ENCODE assay signal across 23 cellular contexts in genomic region chr16:49900875-49901274, GRCh38. TPM values are rescaled to one million over a fixed set of nuclear protein-coding genes. Genes with fewer than 3 reads are reported as not detected.
A peak's percentile ranks its signal among the peaks of the same experiment; 100 is the strongest.
DNase-seq lines count a peak whose midpoint lies in the region; ATAC-seq and TF ChIP-seq lines count a peak whose summit lies in the region.
"Had no signal": no experiment of that assay in that cellular context is flagged by ENCODE, and none has a peak within 500 bp of the region (broad histone marks: within the 10 kb centered on the region; RNA-seq: fewer than 3 reads in every experiment).

No MANE protein-coding gene starts in this region.

- ATAC-seq in HG03025 (IDR thresholded peaks at IDR 0.05; ENCODE audit: low FRiP score, unreplicated experiment): no peak
- ATAC-seq in GM19452 (IDR thresholded peaks at IDR 0.05; ENCODE audit: unreplicated experiment): no peak
- ATAC-seq: A549; CD8-positive, alpha-beta T cell; GM12878 had no signal

- no peak overlapping the region for H3K4me3 ChIP-seq in Caco-2 (ENCODE audit: low read depth, low read length)
- no peak overlapping the region for H3K4me3 ChIP-seq in colonic mucosa
- H3K4me3 ChIP-seq in mucosa of rectum (ENCODE audit: low read length in 2 of 2): peak overlapping the region in 1 of 2 donors; percentile 1
- H3K4me3 ChIP-seq in suprapubic skin: no peak overlapping the region
- H3K4me3 ChIP-seq: A549; BLaER1 treated with 17β-estradiol and CSF1 and Interleukin-3, amounts not matched to agents 10 nM and 100 nM; GM12878 had no signal

- POLR2A ChIA-PET in Caco-2 (lab: Charles Lee): interaction anchor here (0.6 to 0.7 kb wide), 3 partner anchors 38 to 138 kb away, joined by 3 to 4 read pairs (median 3); no protein-coding TSS in a partner anchor

- no peak for DNase-seq in Caco-2
- no peak for DNase-seq in colonic mucosa
- no peak for DNase-seq in suprapubic skin (ENCODE audit: low spot score in 2 of 2)
- DNase-seq: AML-193; CD4-positive, alpha-beta T cell; CD8-positive, alpha-beta T cell; DMS 273 treated with DMSO at 0.1 percent for 48 hours; DMS153; DMS53; DMS79; DND-41; EL; GDM1 had no signal

- H3K9ac ChIP-seq in colonic mucosa (ENCODE audit: low read depth in 2 of 2, low read length in 2 of 2): peak overlapping the region in 1 of 2 donors; percentile 49
- H3K9ac ChIP-seq in mucosa of rectum (ENCODE audit: low read depth in 1 of 2, low read length in 2 of 2): no peak overlapping the region
- H3K9ac ChIP-seq: BLaER1 treated with 17β-estradiol and CSF1 and Interleukin-3, amounts not matched to agents 10 nM and 100 nM had no signal

- H3K9me3 Mint-ChIP-seq in Caco-2 (ENCODE audit: unreplicated experiment): no peaks in the 10 kb centered on the region
- H3K9me3 Mint-ChIP-seq: CD4-positive, alpha-beta T cell; CD8-positive, alpha-beta T cell had no signal

- no TSS peak for BruUV-seq in Caco-2 (replicated peaks; lab: Mats Ljungman, UMichigan)

- CTCF ChIA-PET in Caco-2 (lab: Charles Lee): interaction anchor here (1.0 to 1.8 kb wide), 3 partner anchors 15 to 43 kb away, joined by 6 to 15 read pairs (median 6); no protein-coding TSS in a partner anchor

- no peak for TF ChIP-seq EP300 in suprapubic skin (IDR thresholded peaks at IDR 0.05)

- 87% methylated on average over 7 of the region's 7 CpGs for WGBS in suprapubic skin

- peaks cover 28% of the 10 kb centered on the region for H3K4me1 Mint-ChIP-seq in Caco-2 (ENCODE audit: low read depth, unreplicated experiment)
- H3K4me1 Mint-ChIP-seq: B cell had no signal

- no peaks in the 10 kb centered on the region for H3K27me3 ChIP-seq in Caco-2 (replicated peaks; ENCODE audit: control insufficient read depth, insufficient read depth, low read length)
- H3K27me3 ChIP-seq in colonic mucosa: no peaks in the 10 kb centered on the region
- no peaks in the 10 kb centered on the region for H3K27me3 ChIP-seq in mucosa of rectum (ENCODE audit: control insufficient read depth in 2 of 2, insufficient read depth in 2 of 2, low read length in 2 of 2)
- no peaks in the 10 kb centered on the region for H3K27me3 ChIP-seq in suprapubic skin
- H3K27me3 ChIP-seq: BLaER1 treated with 17β-estradiol and CSF1 and Interleukin-3, amounts not matched to agents 10 nM and 100 nM had no signal

- H3K4me3 Mint-ChIP-seq in Caco-2 (ENCODE audit: unreplicated experiment): peak overlapping the region; percentile 12
- H3K4me3 Mint-ChIP-seq: B cell; CD4-positive, alpha-beta T cell; CD8-positive, alpha-beta T cell had no signal

- H3K9me3 ChIP-seq in Caco-2 (no peaks in the 10 kb centered on the region), colonic mucosa (no peaks in the 10 kb centered on the region), mucosa of rectum (ENCODE audit: control insufficient read depth in 2 of 2, low read length in 2 of 2) (no peaks in the 10 kb centered on the region), suprapubic skin (no peaks in the 10 kb centered on the region)
- H3K9me3 ChIP-seq: A549; BLaER1 treated with 17β-estradiol and CSF1 and Interleukin-3, amounts not matched to agents 10 nM and 100 nM had no signal

- H3K27me3 Mint-ChIP-seq in Caco-2 (ENCODE audit: insufficient read depth, unreplicated experiment): no peaks in the 10 kb centered on the region

- no peak for TF ChIP-seq CTCF in Caco-2 (IDR thresholded peaks at IDR 0.05; ENCODE audit: insufficient read depth in 1 of 2, low read depth in 1 of 2, low read length in 1 of 2, severe bottlenecking in 1 of 2, unreplicated experiment in 1 of 2)
- no peak for TF ChIP-seq CTCF in colonic mucosa (IDR thresholded peaks at IDR 0.05)
- no peak for TF ChIP-seq CTCF in suprapubic skin (IDR thresholded peaks at IDR 0.05)

- H3K4me1 ChIP-seq in Caco-2 (peaks cover 24% of the 10 kb centered on the region), colonic mucosa (peaks cover 7% of the 10 kb centered on the region), mucosa of rectum (ENCODE audit: control insufficient read depth in 2 of 2, insufficient read depth in 2 of 2, low read length in 2 of 2) (peaks cover 18 to 23% of the 10 kb centered on the region in 2 donors), suprapubic skin (no peaks in the 10 kb centered on the region)
- H3K4me1 ChIP-seq: A549 had no signal

- no peaks in the 10 kb centered on the region for H3K36me3 ChIP-seq in Caco-2 (ENCODE audit: control insufficient read depth, insufficient read depth, low read length)
- no peaks in the 10 kb centered on the region for H3K36me3 ChIP-seq in colonic mucosa
- H3K36me3 ChIP-seq in mucosa of rectum (ENCODE audit: control insufficient read depth in 2 of 2, insufficient read depth in 2 of 2, low read length in 2 of 2): no peaks in the 10 kb centered on the region
- H3K36me3 ChIP-seq in suprapubic skin: no peaks in the 10 kb centered on the region
- H3K36me3 ChIP-seq: BLaER1 treated with 17β-estradiol and CSF1 and Interleukin-3, amounts not matched to agents 10 nM and 100 nM had no signal

- no peaks in the 10 kb centered on the region for H3K36me3 Mint-ChIP-seq in Caco-2 (ENCODE audit: insufficient read depth, unreplicated experiment)
- H3K36me3 Mint-ChIP-seq: CD8-positive, alpha-beta T cell had no signal

- TF ChIP-seq POLR2A in suprapubic skin (IDR thresholded peaks at IDR 0.05): no peak

- H3K27ac Mint-ChIP-seq in Caco-2 (ENCODE audit: unreplicated experiment): peak overlapping the region; percentile 48
- H3K27ac Mint-ChIP-seq: B cell; CD4-positive, alpha-beta T cell; CD8-positive, alpha-beta T cell had no signal

- H3K27ac ChIP-seq in colonic mucosa (peak overlapping the region; percentile 64), mucosa of rectum (ENCODE audit: low read depth in 2 of 2, low read length in 2 of 2) (peak overlapping the region; percentile 56 to 62), suprapubic skin (no peak overlapping the region)
- H3K27ac ChIP-seq: 22Rv1; A549; BLaER1 treated with 17β-estradiol and CSF1 and Interleukin-3, amounts not matched to agents 10 nM and 100 nM; C4-2B had no signal

- intact Hi-C loops in Caco-2 (cut with micrococcal nuclease; ENCODE audit: unreplicated experiment): loop anchor here (1.0 to 2.0 kb wide), 4 partner anchors 17 to 44 kb away; no protein-coding TSS in a partner anchor
- intact Hi-C loops in colonic mucosa (cut with DNase I): no loop called here

RNA-seq across cellular contexts. Expression of gene ZNF423, which starts 45.0 kb away (rescaled TPM):
- total RNA-seq in Caco-2 (2022) (0.07 and 0.20 TPM in 2 replicates), colonic mucosa (1 to 10 TPM; 4.7 to 7.3 TPM), suprapubic skin (1 to 10 TPM; 1.3 to 5.3 (median 1.9) TPM)
- total RNA-seq: A172; B cell; CD4-positive, alpha-beta T cell; CD8-positive, alpha-beta T cell had no signal
